In genomic region chr14:58287607-58288042, GRCh38 we compare ENCODE assay signal across 22 cellular contexts. TPM values are rescaled to one million over a fixed set of nuclear protein-coding genes. Genes with fewer than 3 reads are reported as not detected.
DNase-seq lines count a peak whose midpoint lies in the region; ATAC-seq and TF ChIP-seq lines count a peak whose summit lies in the region.
"Had no signal": no experiment of that assay in that cellular context is flagged by ENCODE, and none has a peak within 500 bp of the region (broad histone marks: within the 10 kb centered on the region; RNA-seq: fewer than 3 reads in every experiment).

No MANE protein-coding gene starts in this region.

- intact Hi-C loops in activated CD4-positive, alpha-beta memory T cell treated with anti-CD3 and anti-CD28 coated beads for 36 hours (cut with micrococcal nuclease), result no loop called here
- intact Hi-C loops in Caco-2 (cut with micrococcal nuclease; ENCODE audit: unreplicated experiment) (loop anchor here (1.0 kb wide), 3 partner anchors 10 to 43 kb away; partner anchors contain the start of gene PSMA3), lower lobe of right lung (cut with DNase I) (no loop called here)

- DNase-seq in activated CD4-positive, alpha-beta memory T cell treated with anti-CD3 and anti-CD28 coated beads for 36 hours, result no peak
- no peak for DNase-seq in activated CD4-positive, alpha-beta memory T cell treated with anti-CD3 and anti-CD28 coated beads, Interleukin-2, amount 10 ng/mL, durations not matched to agents 7 days and 5 days
- peak; percentile 75 to 81 for DNase-seq in Caco-2
- no peak for DNase-seq in central memory CD8-positive, alpha-beta T cell (ENCODE audit: low spot score in 2 of 2)
- no peak for DNase-seq in naive thymus-derived CD8-positive, alpha-beta T cell
- DNase-seq in lower lobe of right lung, result no peak
- DNase-seq: amniotic stem cell; DMS53; endodermal cell; islet precursor cell; NCI-H1436 treated with DMSO at 0.1 percent for 48 hours; NCI-H2107; nucleus accumbens; spleen; stimulated activated CD4-positive, alpha-beta T cell treated with anti-CD3 and anti-CD28 coated beads, Interleukin-2, amount 100 ng/mL, for 48 hours; T1000 had no signal

- H3K4me3 Mint-ChIP-seq in activated CD4-positive, alpha-beta memory T cell treated with anti-CD3 and anti-CD28 coated beads for 36 hours, result no peak overlapping the region
- no peak overlapping the region for H3K4me3 Mint-ChIP-seq in activated CD4-positive, alpha-beta memory T cell treated with anti-CD3 and anti-CD28 coated beads, Interleukin-2, amount 10 ng/mL, durations not matched to agents 7 days and 5 days
- H3K4me3 Mint-ChIP-seq in Caco-2 (ENCODE audit: unreplicated experiment), result peak overlapping the region; percentile 67
- no peak overlapping the region for H3K4me3 Mint-ChIP-seq in central memory CD8-positive, alpha-beta T cell
- no peak overlapping the region for H3K4me3 Mint-ChIP-seq in naive thymus-derived CD8-positive, alpha-beta T cell
- H3K4me3 Mint-ChIP-seq: activated T-helper 17 cell treated with anti-CD3 and anti-CD28 coated beads, Interleukin-2, amount 50 U/mL, for 72 hours; B cell; endodermal cell; stimulated activated effector memory CD8-positive, alpha-beta T cell treated with anti-CD3 and anti-CD28 coated beads, Interleukin-12 subunit alpha, Interleukin-12 subunit beta, amount 100 ng/mL, for 72 hours had no signal

- POLR2A ChIA-PET in activated CD4-positive, alpha-beta memory T cell treated with anti-CD3 and anti-CD28 coated beads for 36 hours (lab: Charles Lee), result no interaction called here
- POLR2A ChIA-PET in activated CD4-positive, alpha-beta memory T cell treated with anti-CD3 and anti-CD28 coated beads, Interleukin-2, amount 10 ng/mL, durations not matched to agents 7 days and 5 days (lab: Charles Lee), result interaction anchor here (1.2 to 2.5 kb wide), 2 partner anchors 10 to 12 kb away, joined by 7 to 16 read pairs; partner anchors contain the start of gene ARID4A
- POLR2A ChIA-PET in Caco-2 (lab: Charles Lee), result interaction anchor here (1.2 to 1.9 kb wide), 2 partner anchors 10 to 43 kb away, joined by 7 to 9 read pairs; partner anchors contain the start of genes ARID4A and PSMA3
- POLR2A ChIA-PET in naive thymus-derived CD8-positive, alpha-beta T cell (lab: Charles Lee), result interaction anchor here (3.0 kb wide), 1 partner anchor 11 kb away, joined by 12 read pairs; the partner anchor contains the start of gene ARID4A

- H3K36me3 ChIP-seq in Caco-2 (ENCODE audit: control insufficient read depth, insufficient read depth, low read length), result peaks cover 3% of the 10 kb centered on the region; the same call in 1 of the 2 replicates
- H3K36me3 ChIP-seq in lower lobe of right lung, result peaks cover 99% of the 10 kb centered on the region

- CTCF ChIA-PET in activated CD4-positive, alpha-beta memory T cell treated with anti-CD3 and anti-CD28 coated beads for 36 hours (lab: Charles Lee), result no interaction called here
- CTCF ChIA-PET in activated CD4-positive, alpha-beta memory T cell treated with anti-CD3 and anti-CD28 coated beads, Interleukin-2, amount 10 ng/mL, durations not matched to agents 7 days and 5 days (lab: Charles Lee), result interaction anchor here (1.2 to 1.8 kb wide), 2 partner anchors 10 to 15 kb away, joined by 3 to 6 read pairs; partner anchors contain the start of gene ARID4A
- CTCF ChIA-PET in Caco-2 (lab: Charles Lee), result interaction anchor here (1.6 kb wide), 1 partner anchor 11 kb away, joined by 4 read pairs; the partner anchor contains the start of gene ARID4A

- H3K9me3 Mint-ChIP-seq in activated CD4-positive, alpha-beta memory T cell treated with anti-CD3 and anti-CD28 coated beads for 36 hours, result no peaks in the 10 kb centered on the region
- H3K9me3 Mint-ChIP-seq in activated CD4-positive, alpha-beta memory T cell treated with anti-CD3 and anti-CD28 coated beads, Interleukin-2, amount 10 ng/mL, durations not matched to agents 7 days and 5 days, result no peaks in the 10 kb centered on the region
- no peaks in the 10 kb centered on the region for H3K9me3 Mint-ChIP-seq in Caco-2 (ENCODE audit: unreplicated experiment)
- H3K9me3 Mint-ChIP-seq in central memory CD8-positive, alpha-beta T cell, result no peaks in the 10 kb centered on the region
- no peaks in the 10 kb centered on the region for H3K9me3 Mint-ChIP-seq in naive thymus-derived CD8-positive, alpha-beta T cell
- H3K9me3 Mint-ChIP-seq: activated T-helper 17 cell treated with anti-CD3 and anti-CD28 coated beads, Interleukin-2, amount 50 U/mL, for 72 hours; endodermal cell; stimulated activated effector memory CD8-positive, alpha-beta T cell treated with anti-CD3 and anti-CD28 coated beads, Interleukin-12 subunit alpha, Interleukin-12 subunit beta, amount 100 ng/mL, for 72 hours had no signal

- H3K4me3 ChIP-seq in Caco-2 (ENCODE audit: low read depth, low read length) (no peak overlapping the region), lower lobe of right lung (no peak overlapping the region)
- H3K4me3 ChIP-seq: spleen had no signal

- H3K27ac ChIP-seq in lower lobe of right lung, result no peak overlapping the region
- H3K27ac ChIP-seq: KMS-11, spleen had no signal

- peaks cover 36% of the 10 kb centered on the region for H3K4me1 ChIP-seq in Caco-2
- H3K4me1 ChIP-seq in lower lobe of right lung, result peaks cover 57% of the 10 kb centered on the region

- H3K27me3 ChIP-seq in Caco-2 (replicated peaks; ENCODE audit: control insufficient read depth, insufficient read depth, low read length) (no peaks in the 10 kb centered on the region), lower lobe of right lung (ENCODE audit: low read depth) (no peaks in the 10 kb centered on the region)
- H3K27me3 ChIP-seq: spleen had no signal

- peaks cover 59% of the 10 kb centered on the region for H3K4me1 Mint-ChIP-seq in activated CD4-positive, alpha-beta memory T cell treated with anti-CD3 and anti-CD28 coated beads for 36 hours (ENCODE audit: low read depth)
- peaks cover 51% of the 10 kb centered on the region for H3K4me1 Mint-ChIP-seq in activated CD4-positive, alpha-beta memory T cell treated with anti-CD3 and anti-CD28 coated beads, Interleukin-2, amount 10 ng/mL, durations not matched to agents 7 days and 5 days
- peaks cover 48% of the 10 kb centered on the region for H3K4me1 Mint-ChIP-seq in Caco-2 (ENCODE audit: low read depth, unreplicated experiment)
- H3K4me1 Mint-ChIP-seq in central memory CD8-positive, alpha-beta T cell, result peaks cover 67% of the 10 kb centered on the region
- peaks cover 35 to 77% (median 69%) of the 10 kb centered on the region in 4 donors for H3K4me1 Mint-ChIP-seq in naive thymus-derived CD8-positive, alpha-beta T cell
- H3K4me1 Mint-ChIP-seq: endodermal cell had no signal

- no peak for TF ChIP-seq CTCF in Caco-2 (IDR thresholded peaks at IDR 0.05; ENCODE audit: insufficient read depth in 1 of 2, low read depth in 1 of 2, low read length in 1 of 2, severe bottlenecking in 1 of 2, unreplicated experiment in 1 of 2)
- TF ChIP-seq CTCF in lower lobe of right lung (IDR thresholded peaks at IDR 0.05), result no peak

- ATAC-seq in central memory CD8-positive, alpha-beta T cell (replicated peaks; ENCODE audit: extremely low read depth, poor library complexity, severe bottlenecking), result no peak
- no peak for ATAC-seq in naive thymus-derived CD8-positive, alpha-beta T cell
- no peak for ATAC-seq in HG02870 (IDR thresholded peaks at IDR 0.05; ENCODE audit: unreplicated experiment)
- ATAC-seq in GM19324 (IDR thresholded peaks at IDR 0.05; ENCODE audit: low FRiP score, unreplicated experiment), result no peak
- no peak for ATAC-seq in lower lobe of right lung
- ATAC-seq: activated T-helper 17 cell treated with anti-CD3 and anti-CD28 coated beads, Interleukin-2, amount 50 U/mL, for 72 hours; stimulated activated effector memory CD8-positive, alpha-beta T cell treated with anti-CD3 and anti-CD28 coated beads, Interleukin-12 subunit alpha, Interleukin-12 subunit beta, amount 100 ng/mL, for 72 hours had no signal

- H3K36me3 Mint-ChIP-seq in activated CD4-positive, alpha-beta memory T cell treated with anti-CD3 and anti-CD28 coated beads for 36 hours, result peaks cover 45% of the 10 kb centered on the region
- peaks cover 68% of the 10 kb centered on the region for H3K36me3 Mint-ChIP-seq in activated CD4-positive, alpha-beta memory T cell treated with anti-CD3 and anti-CD28 coated beads, Interleukin-2, amount 10 ng/mL, durations not matched to agents 7 days and 5 days (ENCODE audit: low read depth)
- H3K36me3 Mint-ChIP-seq in Caco-2 (ENCODE audit: insufficient read depth, unreplicated experiment), result peaks cover 85% of the 10 kb centered on the region
- H3K36me3 Mint-ChIP-seq in central memory CD8-positive, alpha-beta T cell (ENCODE audit: insufficient read depth), result peaks cover 76% of the 10 kb centered on the region
- H3K36me3 Mint-ChIP-seq in naive thymus-derived CD8-positive, alpha-beta T cell, result peaks cover 17 to 88% (median 34%) of the 10 kb centered on the region in 3 donors

- no TSS peak for BruUV-seq in Caco-2 (replicated peaks; lab: Mats Ljungman, UMichigan)

- H3K9me3 ChIP-seq in Caco-2, result no peaks in the 10 kb centered on the region
- H3K9me3 ChIP-seq in lower lobe of right lung, result no peaks in the 10 kb centered on the region
- H3K9me3 ChIP-seq: spleen had no signal

- no peaks in the 10 kb centered on the region for H3K27me3 Mint-ChIP-seq in activated CD4-positive, alpha-beta memory T cell treated with anti-CD3 and anti-CD28 coated beads for 36 hours
- H3K27me3 Mint-ChIP-seq in activated CD4-positive, alpha-beta memory T cell treated with anti-CD3 and anti-CD28 coated beads, Interleukin-2, amount 10 ng/mL, durations not matched to agents 7 days and 5 days, result no peaks in the 10 kb centered on the region
- no peaks in the 10 kb centered on the region for H3K27me3 Mint-ChIP-seq in Caco-2 (ENCODE audit: insufficient read depth, unreplicated experiment)
- H3K27me3 Mint-ChIP-seq in central memory CD8-positive, alpha-beta T cell, result no peaks in the 10 kb centered on the region
- H3K27me3 Mint-ChIP-seq in naive thymus-derived CD8-positive, alpha-beta T cell, result no peaks in the 10 kb centered on the region
- H3K27me3 Mint-ChIP-seq: activated T-helper 17 cell treated with anti-CD3 and anti-CD28 coated beads, Interleukin-2, amount 50 U/mL, for 72 hours; B cell had no signal

- peak overlapping the region; percentile 24 for H3K27ac Mint-ChIP-seq in activated CD4-positive, alpha-beta memory T cell treated with anti-CD3 and anti-CD28 coated beads for 36 hours
- H3K27ac Mint-ChIP-seq in activated CD4-positive, alpha-beta memory T cell treated with anti-CD3 and anti-CD28 coated beads, Interleukin-2, amount 10 ng/mL, durations not matched to agents 7 days and 5 days, result no peak overlapping the region
- H3K27ac Mint-ChIP-seq in Caco-2 (ENCODE audit: unreplicated experiment), result peak overlapping the region; percentile 21
- H3K27ac Mint-ChIP-seq in central memory CD8-positive, alpha-beta T cell (ENCODE audit: low read depth), result peak overlapping the region; percentile 36
- peak overlapping the region in 6 of 10 donors; percentile 2 to 67 (median 32) for H3K27ac Mint-ChIP-seq in naive thymus-derived CD8-positive, alpha-beta T cell
- H3K27ac Mint-ChIP-seq: B cell, endodermal cell had no signal

RNA-seq across cellular contexts. Expression of gene ARID4A, which starts 10.7 kb away (rescaled TPM):
- 10 to 100 TPM; 24.1 to 28.1 TPM for total RNA-seq in activated CD4-positive, alpha-beta memory T cell treated with anti-CD3 and anti-CD28 coated beads for 36 hours
- total RNA-seq in activated CD4-positive, alpha-beta memory T cell treated with anti-CD3 and anti-CD28 coated beads, Interleukin-2, amount 10 ng/mL, durations not matched to agents 7 days and 5 days, result 10 to 100 TPM; 37.9 to 41.7 TPM
- 30.7 and 31.5 TPM in 2 replicates for total RNA-seq in Caco-2 (2022)
- total RNA-seq in naive thymus-derived CD8-positive, alpha-beta T cell, result 10 to 100 TPM; 68.5 to 70.0 TPM
- polyA plus RNA-seq in naive thymus-derived CD8-positive, alpha-beta T cell, result 10 to 100 TPM; 19.4 to 26.2 (median 25.8) TPM
- total RNA-seq in lower lobe of right lung, result 37.9 TPM

RNA-seq across cellular contexts. Expression of gene PSMA3, which starts 43.0 kb away (rescaled TPM):
- total RNA-seq in activated CD4-positive, alpha-beta memory T cell treated with anti-CD3 and anti-CD28 coated beads for 36 hours, result 100 to 1,000 TPM; 349 to 355 TPM
- total RNA-seq in activated CD4-positive, alpha-beta memory T cell treated with anti-CD3 and anti-CD28 coated beads, Interleukin-2, amount 10 ng/mL, durations not matched to agents 7 days and 5 days, result 100 to 1,000 TPM; 243 to 259 TPM
- 334 and 352 TPM in 2 replicates for total RNA-seq in Caco-2 (2022)
- 100 to 1,000 TPM; 136 to 140 TPM for total RNA-seq in naive thymus-derived CD8-positive, alpha-beta T cell
- polyA plus RNA-seq in naive thymus-derived CD8-positive, alpha-beta T cell, result 100 to 1,000 TPM; 135 to 144 (median 142) TPM
- total RNA-seq in lower lobe of right lung, result 132 TPM

Comparison
In these comparisons a context has a peak if more than half of its experiments do, and no peak if none do; other contexts are left out.
1. DNase-seq: peak in Caco-2 (2 of 2); none in activated CD4-positive, alpha-beta memory T cell treated with anti-CD3 and anti-CD28 coated beads for 36 hours (single experiment), activated CD4-positive, alpha-beta memory T cell treated with anti-CD3 and anti-CD28 coated beads, Interleukin-2, amount 10 ng/mL, durations not matched to agents 7 days and 5 days (single experiment), central memory CD8-positive, alpha-beta T cell (0 of 2), naive thymus-derived CD8-positive, alpha-beta T cell (0 of 10) and lower lobe of right lung (single experiment).